ENCODE assay signal across 2 cellular contexts in genomic region chr10:8225232-8225631, GRCh38.
TF ChIP-seq lines count a peak whose summit lies in the region.

No MANE protein-coding gene starts in this region.

TF ChIP-seq in GM23338, 12 proteins besides CTCF, POLR2A, EP300 and RAD21 (continued from another document):
- TF ChIP-seq ZNF462 (CRISPR knock-in tag; IDR thresholded peaks at IDR 0.05), result no peak
- TF ChIP-seq REST (IDR thresholded peaks at IDR 0.05; ENCODE audit: unreplicated experiment), result no peak
- TF ChIP-seq EZH2 (IDR thresholded peaks at IDR 0.05; ENCODE audit: low read depth, unreplicated experiment), result no peak
- no peak for TF ChIP-seq POLR2AphosphoS5 (IDR thresholded peaks at IDR 0.05; ENCODE audit: low read depth)
- no peak for TF ChIP-seq CREB1 (CRISPR knock-in tag; IDR thresholded peaks at IDR 0.05; ENCODE audit: low read depth)
- no peak for TF ChIP-seq STAT1 (IDR thresholded peaks at IDR 0.05; ENCODE audit: unreplicated experiment)
- TF ChIP-seq ZNF331 (CRISPR knock-in tag; IDR thresholded peaks at IDR 0.05; ENCODE audit: low read depth), result no peak

TF ChIP-seq in SK-N-SH, 30 proteins besides CTCF, POLR2A, EP300 and RAD21 (continued from another document):
- no peak for TF ChIP-seq USF2 (IDR thresholded peaks at IDR 0.05; ENCODE audit: borderline replicate concordance, low read depth, low read length)
- no peak for TF ChIP-seq TCF12 (IDR thresholded peaks at IDR 0.05)
- TF ChIP-seq EZH2phosphoT487 (IDR thresholded peaks at IDR 0.05; ENCODE audit: borderline replicate concordance, low read depth), result no peak
- TF ChIP-seq REST (IDR thresholded peaks at IDR 0.05; ENCODE audit: low read depth, low read length), result no peak
- TF ChIP-seq GABPA (IDR thresholded peaks at IDR 0.05; ENCODE audit: low read depth), result no peak
- TF ChIP-seq NRF1 (IDR thresholded peaks at IDR 0.05; ENCODE audit: low read depth, low read length), result no peak
- no peak for TF ChIP-seq RFX5 (IDR thresholded peaks at IDR 0.05; ENCODE audit: low read length)
- no peak for TF ChIP-seq JUND (IDR thresholded peaks at IDR 0.05)
- 0 out of 2 replicates have a peak, but pooled peaks have one; percentile 32 for TF ChIP-seq FOXJ3 (CRISPR knock-in tag; IDR thresholded peaks at IDR 0.05)
- peak; percentile 10; the same call in 1 of the 2 replicates for TF ChIP-seq SMC3 (IDR thresholded peaks at IDR 0.05; ENCODE audit: low read depth, low read length)
- TF ChIP-seq CHD2 (IDR thresholded peaks at IDR 0.05; ENCODE audit: low read length, partially characterized antibody), result peak; percentile 13
- no peak for TF ChIP-seq GATA2 (CRISPR knock-in tag; IDR thresholded peaks at IDR 0.05)
- no peak for TF ChIP-seq SIN3A (IDR thresholded peaks at IDR 0.05; ENCODE audit: borderline replicate concordance, low read depth, low read length)
- TF ChIP-seq ELF1 (IDR thresholded peaks at IDR 0.05), result no peak
- no peak for TF ChIP-seq PBX3 (IDR thresholded peaks at IDR 0.05)
